1 cellular context compared by ENCODE assay signal in genomic region chr5:41962491-41962890, GRCh38.
TF ChIP-seq lines count a peak whose summit lies in the region.

No MANE protein-coding gene starts in this region.

TF ChIP-seq in H1, 55 proteins besides CTCF, POLR2A, EP300 and RAD21:
- TF ChIP-seq EGR1 (IDR thresholded peaks at IDR 0.05; ENCODE audit: borderline replicate concordance, low read depth, low read length): no peak
- TF ChIP-seq SUZ12 (IDR thresholded peaks at IDR 0.05; ENCODE audit: low read length): no peak
- TF ChIP-seq MAX (IDR thresholded peaks at IDR 0.05): no peak
- TF ChIP-seq KDM1A (IDR thresholded peaks at IDR 0.05; ENCODE audit: borderline replicate concordance, low read length): no peak
- no peak for TF ChIP-seq CEBPB (IDR thresholded peaks at IDR 0.05; ENCODE audit: low read depth, low read length)
- TF ChIP-seq SRF (IDR thresholded peaks at IDR 0.05; ENCODE audit: low read depth, low read length): no peak
- no peak for TF ChIP-seq JUN (IDR thresholded peaks at IDR 0.05; ENCODE audit: low read depth, low read length)
- no peak for TF ChIP-seq KDM4A (IDR thresholded peaks at IDR 0.05; ENCODE audit: low read depth, low read length, severe bottlenecking)
